ENCODE assay signal across 8 cellular contexts in genomic region chr18:11872479-11873136, GRCh38. TPM values are rescaled to one million over a fixed set of nuclear protein-coding genes. Genes with fewer than 3 reads are reported as not detected.
A peak's percentile ranks its signal among the peaks of the same experiment; 100 is the strongest.
DNase-seq lines count a peak whose midpoint lies in the region; ATAC-seq and TF ChIP-seq lines count a peak whose summit lies in the region.

No MANE protein-coding gene starts in this region.

- peaks cover 6% of the 10 kb centered on the region for H3K36me3 Mint-ChIP-seq in activated T-cell treated with anti-CD3 and anti-CD28 coated beads, Interleukin-2, amount 50 U/mL, for 4 hours (ENCODE audit: insufficient read depth)

- intact Hi-C loops in right cardiac atrium (cut with DNase I): loop anchor here (5.0 to 10.0 kb wide), 3 partner anchors 138 to 218 kb away; no protein-coding TSS in a partner anchor

- POLR2A ChIA-PET in HEK293T (lab: Yijun Ruan, JAX): no interaction called here

- peak overlapping the region; percentile 9 for H3K27ac ChIP-seq in right cardiac atrium (ENCODE audit: low read length)

- H3K27me3 Mint-ChIP-seq in activated T-cell treated with anti-CD3 and anti-CD28 coated beads, Interleukin-2, amount 50 U/mL, for 4 hours (ENCODE audit: low read depth): peaks cover 4% of the 10 kb centered on the region

- ATAC-seq in right cardiac atrium (peak; percentile 87 to 90), GM21619 (IDR thresholded peaks at IDR 0.05; ENCODE audit: unreplicated experiment) (no peak), GM21825 (IDR thresholded peaks at IDR 0.05; ENCODE audit: unreplicated experiment) (no peak)
- no peak for ATAC-seq in activated T-cell treated with anti-CD3 and anti-CD28 coated beads, Interleukin-2, amount 50 U/mL, for 4 hours

- no peak overlapping the region for H3K4me3 Mint-ChIP-seq in activated T-cell treated with anti-CD3 and anti-CD28 coated beads, Interleukin-2, amount 50 U/mL, for 4 hours

- H3K4me1 ChIP-seq in right cardiac atrium (ENCODE audit: control insufficient read depth, insufficient read depth, low read length): no peaks in the 10 kb centered on the region

- H3K4me1 Mint-ChIP-seq in activated T-cell treated with anti-CD3 and anti-CD28 coated beads, Interleukin-2, amount 50 U/mL, for 4 hours (ENCODE audit: low read depth): peaks cover 2% of the 10 kb centered on the region

- no peaks in the 10 kb centered on the region for H3K9me3 ChIP-seq in right cardiac atrium (ENCODE audit: control insufficient read depth, low read length)

- no peak overlapping the region for H3K4me3 ChIP-seq in right cardiac atrium (ENCODE audit: low read length)

- in situ Hi-C loops in SK-MEL-5 (cut with HindIII; ENCODE audit: low pct_unique_long_range_greater_than_20kb, low sequenced_read_pairs): no loop called here

- H3K9me3 Mint-ChIP-seq in activated T-cell treated with anti-CD3 and anti-CD28 coated beads, Interleukin-2, amount 50 U/mL, for 4 hours: no peaks in the 10 kb centered on the region

- peak; percentile 11 for DNase-seq in COR-L47 (lab: John Stamatoyannopoulos, UW)
- DNase-seq in HEK293T (ENCODE audit: extremely low spot score): peak; percentile 31
- DNase-seq in SK-MEL-5 (ENCODE audit: low read depth, low spot score): peak; percentile 66
- no peak for DNase-seq in right cardiac atrium
- DNase-seq in activated CD4-positive, alpha-beta T cell treated with anti-CD3 and anti-CD28 coated beads, Interleukin-2, amount 50 U/mL, for 48 hours: no peak
- DNase-seq in activated T-cell treated with anti-CD3 and anti-CD28 coated beads, Interleukin-2, amount 50 U/mL, for 4 hours: no peak

- CTCF ChIA-PET in HEK293T (lab: Yijun Ruan, JAX): no interaction called here

- WGBS in right cardiac atrium: 50% methylated on average over 13 of the region's 13 CpGs

- no peaks in the 10 kb centered on the region for H3K27me3 ChIP-seq in right cardiac atrium (ENCODE audit: control insufficient read depth, insufficient read depth)

TF ChIP-seq in HEK293T, 16 proteins besides CTCF, POLR2A, EP300 and RAD21:
- no peak for TF ChIP-seq FOXA1 (IDR thresholded peaks at IDR 0.05)
- TF ChIP-seq SUZ12 (IDR thresholded peaks at IDR 0.05): no peak
- TF ChIP-seq HDGF (IDR thresholded peaks at IDR 0.05; ENCODE audit: borderline replicate concordance): no peak
- TF ChIP-seq BHLHE40 (IDR thresholded peaks at IDR 0.05; ENCODE audit: borderline replicate concordance): no peak
- no peak for TF ChIP-seq TARDBP (IDR thresholded peaks at IDR 0.05)
- TF ChIP-seq FOXM1 (IDR thresholded peaks at IDR 0.05; ENCODE audit: borderline replicate concordance): no peak
- TF ChIP-seq LEF1 (IDR thresholded peaks at IDR 0.05; ENCODE audit: borderline replicate concordance): no peak
- TF ChIP-seq ELF4 (IDR thresholded peaks at IDR 0.05): no peak
- no peak for TF ChIP-seq FOXK2 (IDR thresholded peaks at IDR 0.05)
- TF ChIP-seq NFRKB (IDR thresholded peaks at IDR 0.05): no peak
- TF ChIP-seq L3MBTL2 (conservative IDR thresholded peaks at IDR 0.05): no peak
- TF ChIP-seq SP1 (IDR thresholded peaks at IDR 0.05): no peak
- TF ChIP-seq PKNOX1 (IDR thresholded peaks at IDR 0.05): no peak
- no peak for TF ChIP-seq CTBP1 (IDR thresholded peaks at IDR 0.05; ENCODE audit: borderline replicate concordance)
- TF ChIP-seq ZNF384 (IDR thresholded peaks at IDR 0.05): no peak
TF ChIP-seq in HEK293T: peak in this region for 0.

RNA-seq across cellular contexts. Expression of gene CHMP1B, which starts 21.4 kb away (rescaled TPM):
- 163 and 180 TPM in 2 replicates for total RNA-seq in SK-MEL-5 (2014; rRNA removed; shearing (Covaris generic))
- 143 and 152 TPM in 2 replicates for polyA plus RNA-seq in SK-MEL-5 (2015; cell fraction: cytosol; rRNA removed)
- polyA plus RNA-seq in SK-MEL-5 (2015; cell fraction: nucleus; rRNA removed): 96.1 and 126 TPM in 2 replicates
- total RNA-seq in right cardiac atrium: 10 to 100 TPM; 28.8 to 40.3 (median 32.3) TPM
- polyA plus RNA-seq in right cardiac atrium: 40.4 TPM
- 10 to 100 TPM; 20.6 to 23.1 (median 21.1) TPM for total RNA-seq in activated T-cell treated with anti-CD3 and anti-CD28 coated beads, Interleukin-2, amount 50 U/mL, for 4 hours

RNA-seq across cellular contexts. Expression of gene MPPE1, which starts 35.5 kb away (rescaled TPM):
- 21.7 and 29.8 TPM in 2 replicates for total RNA-seq in SK-MEL-5 (2014; rRNA removed; shearing (Covaris generic))
- polyA plus RNA-seq in SK-MEL-5 (2015; cell fraction: cytosol; rRNA removed): 21.1 and 33.1 TPM in 2 replicates
- polyA plus RNA-seq in SK-MEL-5 (2015; cell fraction: nucleus; rRNA removed): 137 and 139 TPM in 2 replicates
- total RNA-seq in right cardiac atrium: 10 to 100 TPM; 29.0 to 40.6 (median 32.4) TPM
- 20.7 TPM for polyA plus RNA-seq in right cardiac atrium
- 10 to 100 TPM; 31.4 to 33.9 (median 31.6) TPM for total RNA-seq in activated T-cell treated with anti-CD3 and anti-CD28 coated beads, Interleukin-2, amount 50 U/mL, for 4 hours

Comparison
In these comparisons a context has a peak if more than half of its experiments do, and no peak if none do; other contexts are left out.
1. DNase-seq: peak in COR-L47 (single experiment), HEK293T (single experiment) and SK-MEL-5 (single experiment); none in right cardiac atrium (0 of 3), activated CD4-positive, alpha-beta T cell treated with anti-CD3 and anti-CD28 coated beads, Interleukin-2, amount 50 U/mL, for 48 hours (0 of 2) and activated T-cell treated with anti-CD3 and anti-CD28 coated beads, Interleukin-2, amount 50 U/mL, for 4 hours (single experiment).
2. ATAC-seq: peak in right cardiac atrium (2 of 2); none in GM21619 (single experiment), GM21825 (single experiment) and activated T-cell treated with anti-CD3 and anti-CD28 coated beads, Interleukin-2, amount 50 U/mL, for 4 hours (0 of 2).